Comparison of ENCODE assay signal across 18 cellular contexts in genomic region chr14:92497391-92497790, GRCh38.
"Had no signal": no experiment of that assay in that cellular context is flagged by ENCODE, and none has a peak within 500 bp of the region (broad histone marks: within the 10 kb centered on the region; RNA-seq: fewer than 3 reads in every experiment).

No MANE protein-coding gene starts in this region.

- H3K4me1 Mint-ChIP-seq: activated CD4-positive, alpha-beta T cell treated with anti-CD3 and anti-CD28 coated beads for 36 hours had no signal

- H3K4me3 ChIP-seq: ascending aorta, left lung, ovary, psoas muscle, skin epidermis, stomach, upper lobe of left lung had no signal

- H3K9me3 Mint-ChIP-seq: activated CD4-positive, alpha-beta memory T cell treated with anti-CD3 and anti-CD28 coated beads for 36 hours had no signal

- H3K36me3 ChIP-seq: ascending aorta, left lung, ovary, stomach, upper lobe of left lung had no signal

- H3K4me1 ChIP-seq: ascending aorta, psoas muscle had no signal

- H3K4me3 Mint-ChIP-seq: activated CD4-positive, alpha-beta memory T cell treated with anti-CD3 and anti-CD28 coated beads for 36 hours; activated CD4-positive, alpha-beta T cell treated with anti-CD3 and anti-CD28 coated beads for 36 hours had no signal

- H3K9me3 ChIP-seq: ascending aorta, left lung, ovary, psoas muscle, stomach, upper lobe of left lung had no signal

- H3K27me3 Mint-ChIP-seq: activated CD4-positive, alpha-beta memory T cell treated with anti-CD3 and anti-CD28 coated beads for 36 hours; activated CD4-positive, alpha-beta T cell treated with anti-CD3 and anti-CD28 coated beads for 36 hours had no signal

- H3K27ac Mint-ChIP-seq: activated CD4-positive, alpha-beta memory T cell treated with anti-CD3 and anti-CD28 coated beads for 36 hours; activated CD4-positive, alpha-beta T cell treated with anti-CD3 and anti-CD28 coated beads for 36 hours had no signal

- H3K36me3 Mint-ChIP-seq: activated CD4-positive, alpha-beta memory T cell treated with anti-CD3 and anti-CD28 coated beads for 36 hours had no signal

- DNase-seq: activated CD4-positive, alpha-beta memory T cell treated with anti-CD3 and anti-CD28 coated beads for 36 hours; activated CD4-positive, alpha-beta T cell treated with anti-CD3 and anti-CD28 coated beads for 36 hours; activated effector memory CD4-positive, alpha-beta T cell treated with Interleukin-2 at 50 U/mL for 16 hours; activated naive CD4-positive, alpha-beta T cell treated with anti-CD3 and anti-CD28 coated beads, Interleukin-2, amount 50 U/mL, for 16 hours; foreskin melanocyte; glutamatergic neuron; hypothalamus; left lung; mammary epithelial cell; ovary; psoas muscle; stimulated activated CD4-positive, alpha-beta T cell treated with anti-CD3 and anti-CD28 coated beads, Interleukin-15, amount 100 ng/mL, for 24 hours; stimulated activated CD4-positive, alpha-beta T cell treated with anti-CD3 and anti-CD28 coated beads, Interleukin-2, amount 100 ng/mL, for 48 hours; stomach had no signal

- H3K27ac ChIP-seq: ascending aorta, left lung, ovary, psoas muscle, skin epidermis, stomach, upper lobe of left lung had no signal

- ATAC-seq: activated CD4-positive, alpha-beta T cell treated with anti-CD3 and anti-CD28 coated beads for 36 hours; left lung; psoas muscle; right cardiac atrium had no signal

- H3K27me3 ChIP-seq: ascending aorta, left lung, ovary, upper lobe of left lung had no signal
